Comparison of ENCODE assay signal across 10 cellular contexts in the genomic region with DNA sequence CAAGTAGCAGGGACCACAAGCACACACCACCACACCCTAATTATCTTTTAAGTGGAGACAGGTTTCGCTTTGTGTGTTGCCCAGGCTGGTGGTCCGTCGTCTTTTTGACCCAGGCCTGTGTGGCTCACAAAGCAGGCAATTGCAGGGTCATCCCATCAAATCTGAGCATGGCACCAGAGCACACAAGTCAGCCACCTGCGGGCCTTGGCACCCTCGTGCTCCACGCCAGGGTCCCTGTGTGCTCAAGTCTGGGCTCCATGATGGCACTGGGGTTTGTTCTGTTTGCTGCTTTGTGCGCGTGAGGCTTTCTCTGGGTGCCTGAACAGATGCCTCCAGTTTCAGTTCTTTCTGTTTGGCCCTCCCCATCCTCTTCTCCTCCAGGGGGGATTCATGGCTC. TPM values are rescaled to one million over a fixed set of nuclear protein-coding genes. Genes with fewer than 3 reads are reported as not detected.
DNase-seq lines count a peak whose midpoint lies in the region; ATAC-seq and TF ChIP-seq lines count a peak whose summit lies in the region.
"Had no signal": no experiment of that assay in that cellular context is flagged by ENCODE, and none has a peak within 500 bp of the region (broad histone marks: within the 10 kb centered on the region; RNA-seq: fewer than 3 reads in every experiment).

No MANE protein-coding gene starts in this region.

- TF ChIP-seq CTCF in WTC11 (IDR thresholded peaks at IDR 0.05): no peak

- CTCF ChIA-PET in activated CD4-positive, alpha-beta T cell treated with anti-CD3 and anti-CD28 coated beads, Interleukin-2, amount 10 ng/mL, durations not matched to agents 7 days and 5 days (lab: Charles Lee): interaction anchor here (1.5 kb wide), 1 partner anchor 11 kb away, joined by 3 read pairs; no protein-coding TSS in a partner anchor
- CTCF ChIA-PET in WTC11 (lab: Charles Lee): no interaction called here

- H3K36me3 Mint-ChIP-seq in activated CD4-positive, alpha-beta T cell treated with anti-CD3 and anti-CD28 coated beads, Interleukin-2, amount 10 ng/mL, durations not matched to agents 7 days and 5 days (ENCODE audit: low read depth): peaks cover 7% of the 10 kb centered on the region
- H3K36me3 Mint-ChIP-seq in WTC11: 0 out of 2 replicates have a peak, but pooled peaks cover 2% of the 10 kb centered on the region
- H3K36me3 Mint-ChIP-seq in stimulated activated effector memory CD8-positive, alpha-beta T cell treated with anti-CD3 and anti-CD28 coated beads, Interleukin-12 subunit alpha, Interleukin-12 subunit beta, amount 100 ng/mL, for 72 hours: peaks cover 49% of the 10 kb centered on the region

- H3K4me3 Mint-ChIP-seq in activated CD4-positive, alpha-beta T cell treated with anti-CD3 and anti-CD28 coated beads, Interleukin-2, amount 10 ng/mL, durations not matched to agents 7 days and 5 days: peak overlapping the region; percentile 87
- H3K4me3 Mint-ChIP-seq in WTC11: no peak overlapping the region
- peak overlapping the region; percentile 76 for H3K4me3 Mint-ChIP-seq in stimulated activated effector memory CD8-positive, alpha-beta T cell treated with anti-CD3 and anti-CD28 coated beads, Interleukin-12 subunit alpha, Interleukin-12 subunit beta, amount 100 ng/mL, for 72 hours

- H3K27ac Mint-ChIP-seq in activated CD4-positive, alpha-beta T cell treated with anti-CD3 and anti-CD28 coated beads, Interleukin-2, amount 10 ng/mL, durations not matched to agents 7 days and 5 days: peak overlapping the region; percentile 92
- H3K27ac Mint-ChIP-seq in WTC11: peak overlapping the region; percentile 89
- H3K27ac Mint-ChIP-seq in stimulated activated effector memory CD8-positive, alpha-beta T cell treated with anti-CD3 and anti-CD28 coated beads, Interleukin-12 subunit alpha, Interleukin-12 subunit beta, amount 100 ng/mL, for 72 hours: peak overlapping the region; percentile 98

- H3K4me1 Mint-ChIP-seq in activated CD4-positive, alpha-beta T cell treated with anti-CD3 and anti-CD28 coated beads, Interleukin-2, amount 10 ng/mL, durations not matched to agents 7 days and 5 days: peaks cover 38% of the 10 kb centered on the region
- H3K4me1 Mint-ChIP-seq in WTC11: peaks cover 20% of the 10 kb centered on the region
- H3K4me1 Mint-ChIP-seq in stimulated activated effector memory CD8-positive, alpha-beta T cell treated with anti-CD3 and anti-CD28 coated beads, Interleukin-12 subunit alpha, Interleukin-12 subunit beta, amount 100 ng/mL, for 72 hours: peaks cover 51% of the 10 kb centered on the region

- no peaks in the 10 kb centered on the region for H3K27me3 Mint-ChIP-seq in activated CD4-positive, alpha-beta T cell treated with anti-CD3 and anti-CD28 coated beads, Interleukin-2, amount 10 ng/mL, durations not matched to agents 7 days and 5 days
- no peaks in the 10 kb centered on the region for H3K27me3 Mint-ChIP-seq in WTC11 (ENCODE audit: low read depth)

- DNase-seq in activated CD4-positive, alpha-beta T cell treated with anti-CD3 and anti-CD28 coated beads, Interleukin-2, amount 10 ng/mL, durations not matched to agents 7 days and 5 days: no peak
- no peak for DNase-seq in activated CD4-positive, alpha-beta T cell treated with anti-CD3 and anti-CD28 coated beads for 48 hours
- no peak for DNase-seq in WTC11 (ENCODE audit: low spot score)
- no peak for DNase-seq in epithelial cell of prostate (ENCODE audit: low read depth, low spot score)
- no peak for DNase-seq in stimulated activated effector memory CD8-positive, alpha-beta T cell treated with anti-CD3 and anti-CD28 coated beads, Interleukin-12 subunit alpha, Interleukin-12 subunit beta, amount 100 ng/mL, for 72 hours (ENCODE audit: low spot score in 2 of 2)
- no peak for DNase-seq in 8988T
- no peak for DNase-seq in SW480 (ENCODE audit: low spot score)
- DNase-seq: midbrain had no signal

- H3K9me3 Mint-ChIP-seq in activated CD4-positive, alpha-beta T cell treated with anti-CD3 and anti-CD28 coated beads, Interleukin-2, amount 10 ng/mL, durations not matched to agents 7 days and 5 days: no peaks in the 10 kb centered on the region
- no peaks in the 10 kb centered on the region for H3K9me3 Mint-ChIP-seq in WTC11
- no peaks in the 10 kb centered on the region for H3K9me3 Mint-ChIP-seq in stimulated activated effector memory CD8-positive, alpha-beta T cell treated with anti-CD3 and anti-CD28 coated beads, Interleukin-12 subunit alpha, Interleukin-12 subunit beta, amount 100 ng/mL, for 72 hours

- ATAC-seq in WTC11 (no peak), HG02759 (IDR thresholded peaks at IDR 0.05; ENCODE audit: unreplicated experiment) (no peak)
- ATAC-seq in stimulated activated effector memory CD8-positive, alpha-beta T cell treated with anti-CD3 and anti-CD28 coated beads, Interleukin-12 subunit alpha, Interleukin-12 subunit beta, amount 100 ng/mL, for 72 hours: no peak

- peak overlapping the region; percentile 95 for H3K27ac ChIP-seq in epithelial cell of prostate

- POLR2A ChIA-PET in activated CD4-positive, alpha-beta T cell treated with anti-CD3 and anti-CD28 coated beads, Interleukin-2, amount 10 ng/mL, durations not matched to agents 7 days and 5 days (lab: Charles Lee): no interaction called here
- POLR2A ChIA-PET in WTC11 (lab: Charles Lee): no interaction called here

TF ChIP-seq in WTC11, 78 proteins besides CTCF, POLR2A, EP300 and RAD21:
- TF ChIP-seq ZNF416 (CRISPR knock-in tag; IDR thresholded peaks at IDR 0.05): no peak
- TF ChIP-seq, protein P1, sequence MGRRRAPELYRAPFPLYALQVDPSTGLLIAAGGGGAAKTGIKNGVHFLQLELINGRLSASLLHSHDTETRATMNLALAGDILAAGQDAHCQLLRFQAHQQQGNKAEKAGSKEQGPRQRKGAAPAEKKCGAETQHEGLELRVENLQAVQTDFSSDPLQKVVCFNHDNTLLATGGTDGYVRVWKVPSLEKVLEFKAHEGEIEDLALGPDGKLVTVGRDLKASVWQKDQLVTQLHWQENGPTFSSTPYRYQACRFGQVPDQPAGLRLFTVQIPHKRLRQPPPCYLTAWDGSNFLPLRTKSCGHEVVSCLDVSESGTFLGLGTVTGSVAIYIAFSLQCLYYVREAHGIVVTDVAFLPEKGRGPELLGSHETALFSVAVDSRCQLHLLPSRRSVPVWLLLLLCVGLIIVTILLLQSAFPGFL (CRISPR knock-in tag; IDR thresholded peaks at IDR 0.05; ENCODE audit: borderline replicate concordance): no peak
- TF ChIP-seq, protein P2, sequence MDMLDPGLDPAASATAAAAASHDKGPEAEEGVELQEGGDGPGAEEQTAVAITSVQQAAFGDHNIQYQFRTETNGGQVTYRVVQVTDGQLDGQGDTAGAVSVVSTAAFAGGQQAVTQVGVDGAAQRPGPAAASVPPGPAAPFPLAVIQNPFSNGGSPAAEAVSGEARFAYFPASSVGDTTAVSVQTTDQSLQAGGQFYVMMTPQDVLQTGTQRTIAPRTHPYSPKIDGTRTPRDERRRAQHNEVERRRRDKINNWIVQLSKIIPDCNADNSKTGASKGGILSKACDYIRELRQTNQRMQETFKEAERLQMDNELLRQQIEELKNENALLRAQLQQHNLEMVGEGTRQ (CRISPR knock-in tag; IDR thresholded peaks at IDR 0.05): no peak
- no peak for TF ChIP-seq ZNF219 (CRISPR knock-in tag; IDR thresholded peaks at IDR 0.05; ENCODE audit: borderline replicate concordance)
- TF ChIP-seq SMAD4 (CRISPR knock-in tag; IDR thresholded peaks at IDR 0.05): no peak
- TF ChIP-seq CREM (CRISPR knock-in tag; IDR thresholded peaks at IDR 0.05): no peak
- no peak for TF ChIP-seq TCF7 (CRISPR knock-in tag; IDR thresholded peaks at IDR 0.05; ENCODE audit: low read depth)
- no peak for TF ChIP-seq GRHL2 (CRISPR knock-in tag; IDR thresholded peaks at IDR 0.05; ENCODE audit: insufficient replicate concordance, severe bottlenecking)

RNA-seq across cellular contexts. Expression of a gene that starts 2.4 kb away (rescaled TPM):
- 10 to 100 TPM; 59.1 to 72.1 TPM for total RNA-seq in activated CD4-positive, alpha-beta T cell treated with anti-CD3 and anti-CD28 coated beads, Interleukin-2, amount 10 ng/mL, durations not matched to agents 7 days and 5 days
- 89.3 to 110 TPM (median 93.8 TPM) in 3 replicates for total RNA-seq in WTC11 (2021)

RNA-seq across cellular contexts. Expression of a gene that starts 35.1 kb away (rescaled TPM):
- total RNA-seq in activated CD4-positive, alpha-beta T cell treated with anti-CD3 and anti-CD28 coated beads, Interleukin-2, amount 10 ng/mL, durations not matched to agents 7 days and 5 days: not detected
- 0.72 to 1.1 TPM (median 0.94 TPM) in 3 replicates for total RNA-seq in WTC11 (2021)
- total RNA-seq: urinary bladder had no signal

RNA-seq across cellular contexts. Expression of a gene that starts 41.7 kb away (rescaled TPM):
- total RNA-seq in activated CD4-positive, alpha-beta T cell treated with anti-CD3 and anti-CD28 coated beads, Interleukin-2, amount 10 ng/mL, durations not matched to agents 7 days and 5 days: 1 to 10 TPM; 1.9 to 2.7 TPM
- total RNA-seq in WTC11 (2021): 0.76 to 0.92 TPM (median 0.87 TPM) in 3 replicates

RNA-seq across cellular contexts. Expression of a gene that starts 44.6 kb away (rescaled TPM):
- total RNA-seq in activated CD4-positive, alpha-beta T cell treated with anti-CD3 and anti-CD28 coated beads, Interleukin-2, amount 10 ng/mL, durations not matched to agents 7 days and 5 days: 10 to 100 TPM; 44.5 to 46.1 TPM
- total RNA-seq in WTC11 (2021): 57.7 to 63.7 TPM (median 60.8 TPM) in 3 replicates
